In genomic region chr15:80475572-80475971, GRCh38 we compare ENCODE assay signal across 17 cellular contexts.
DNase-seq lines count a peak whose midpoint lies in the region; ATAC-seq, FAIRE-seq and TF ChIP-seq lines count a peak whose summit lies in the region.
"Had no signal": no experiment of that assay in that cellular context is flagged by ENCODE, and none has a peak within 500 bp of the region (broad histone marks: within the 10 kb centered on the region; RNA-seq: fewer than 3 reads in every experiment).

No MANE protein-coding gene starts in this region.

- no peak overlapping the region for H3K4me3 Mint-ChIP-seq in MCF 10A (ENCODE audit: unreplicated experiment)
- H3K4me3 Mint-ChIP-seq: stimulated activated effector memory CD8-positive, alpha-beta T cell treated with anti-CD3 and anti-CD28 coated beads, Interleukin-12 subunit alpha, Interleukin-12 subunit beta, amount 100 ng/mL, for 72 hours had no signal

- peaks cover 2% of the 10 kb centered on the region for H3K9me3 ChIP-seq in mammary epithelial cell (replicated peaks; ENCODE audit: insufficient read depth, low read length)
- H3K9me3 ChIP-seq in Peyer's patch: no peaks in the 10 kb centered on the region
- H3K9me3 ChIP-seq: transverse colon had no signal

- TF ChIP-seq POLR2A in Peyer's patch (IDR thresholded peaks at IDR 0.05): no peak

- no peak overlapping the region for H3K9ac ChIP-seq in mammary epithelial cell (ENCODE audit: insufficient read depth, low read length)
- H3K9ac ChIP-seq: parathyroid adenoma had no signal

- no TSS peak for BruUV-seq in MCF 10A (replicated peaks; lab: Mats Ljungman, UMichigan)
- no TSS peak for BruUV-seq in mammary epithelial cell (replicated peaks; lab: Mats Ljungman, UMichigan)

- peak; percentile 14 for TF ChIP-seq CTCF in MCF 10A (IDR thresholded peaks at IDR 0.05; ENCODE audit: unreplicated experiment)
- peak in 1 of 2 donors; percentile 23 for TF ChIP-seq CTCF in mammary epithelial cell (conservative IDR thresholded peaks at IDR 0.05 in 1 of 2, IDR thresholded peaks at IDR 0.05 in 1 of 2; ENCODE audit: extremely low read depth in 1 of 2, insufficient read depth in 1 of 2, low read depth in 1 of 2, low read length in 2 of 2)
- TF ChIP-seq CTCF in fibroblast of the aortic adventitia (IDR thresholded peaks at IDR 0.05; ENCODE audit: insufficient read depth, low read length): peak; percentile 41
- peak in 1 of 6 experiments; percentile 14 for TF ChIP-seq CTCF in Peyer's patch (IDR thresholded peaks at IDR 0.05)

- no peaks in the 10 kb centered on the region for H3K27me3 Mint-ChIP-seq in MCF 10A (ENCODE audit: insufficient read depth, unreplicated experiment)

- 82% methylated on average over 2 of the region's 2 CpGs for WGBS in mammary epithelial cell (ENCODE audit: low coverage, missing lambda C conversion rate)

- POLR2A ChIA-PET in MCF 10A (lab: Yijun Ruan, JAX): interaction anchor here (0.6 to 1.1 kb wide), 2 partner anchors 13 to 105 kb away, joined by 3 to 5 read pairs; no protein-coding TSS in a partner anchor

- intact Hi-C loops in MCF 10A (cut with micrococcal nuclease) (no loop called here), mammary epithelial cell (cut with micrococcal nuclease) (no loop called here)

- no peaks in the 10 kb centered on the region for H3K4me1 Mint-ChIP-seq in MCF 10A (ENCODE audit: insufficient read depth, unreplicated experiment)
- H3K4me1 Mint-ChIP-seq: stimulated activated effector memory CD8-positive, alpha-beta T cell treated with anti-CD3 and anti-CD28 coated beads, Interleukin-12 subunit alpha, Interleukin-12 subunit beta, amount 100 ng/mL, for 72 hours had no signal

- H3K9me3 Mint-ChIP-seq in MCF 10A (ENCODE audit: unreplicated experiment): no peaks in the 10 kb centered on the region
- H3K9me3 Mint-ChIP-seq: stimulated activated effector memory CD8-positive, alpha-beta T cell treated with anti-CD3 and anti-CD28 coated beads, Interleukin-12 subunit alpha, Interleukin-12 subunit beta, amount 100 ng/mL, for 72 hours had no signal

- H3K27me3 ChIP-seq in mammary epithelial cell (ENCODE audit: insufficient read depth, low read length) (no peaks in the 10 kb centered on the region), Peyer's patch (no peaks in the 10 kb centered on the region)
- H3K27me3 ChIP-seq: esophagus squamous epithelium, transverse colon had no signal

- H3K4me2 ChIP-seq in mammary epithelial cell (ENCODE audit: insufficient read depth, low read depth, low read length): no peak overlapping the region

- no peaks in the 10 kb centered on the region for H3K36me3 Mint-ChIP-seq in MCF 10A (ENCODE audit: insufficient read depth, unreplicated experiment)
- H3K36me3 Mint-ChIP-seq: stimulated activated effector memory CD8-positive, alpha-beta T cell treated with anti-CD3 and anti-CD28 coated beads, Interleukin-12 subunit alpha, Interleukin-12 subunit beta, amount 100 ng/mL, for 72 hours had no signal

- no peak for DNase-seq in MCF 10A (ENCODE audit: unreplicated experiment)
- DNase-seq in mammary epithelial cell: no peak
- DNase-seq in RCC 7860 (ENCODE audit: low spot score): peak; percentile 28
- DNase-seq in fibroblast of the aortic adventitia (ENCODE audit: low read depth): no peak
- DNase-seq in dermis blood vessel endothelial cell: no peak
- no peak for DNase-seq in Peyer's patch
- no peak for DNase-seq in H4 (ENCODE audit: low spot score)
- DNase-seq: activated gamma-delta T cell, aorta, COR-L47, esophagus squamous epithelium, NCI-H446, transverse colon had no signal

- CTCF ChIA-PET in MCF 10A (lab: Yijun Ruan, JAX): interaction anchor here (0.5 to 1.3 kb wide), 6 partner anchors 20 to 545 kb away, joined by 3 to 4 read pairs (median 4); partner anchors contain the start of gene CEMIP
- CTCF ChIA-PET in mammary epithelial cell (lab: Charles Lee; ENCODE audit: low non-redundant PET): no interaction called here

- H3K4me3 ChIP-seq in mammary epithelial cell (replicated peaks in 1 of 3; ENCODE audit: insufficient read depth in 1 of 3, low read depth in 2 of 3, low read length in 3 of 3) (no peak overlapping the region), fibroblast of the aortic adventitia (ENCODE audit: low read depth, low read length) (no peak overlapping the region), Peyer's patch (no peak overlapping the region)
- H3K4me3 ChIP-seq: esophagus squamous epithelium, transverse colon had no signal

- no peak for ATAC-seq in GM21447 (IDR thresholded peaks at IDR 0.05; ENCODE audit: unreplicated experiment)
- ATAC-seq: stimulated activated effector memory CD8-positive, alpha-beta T cell treated with anti-CD3 and anti-CD28 coated beads, Interleukin-12 subunit alpha, Interleukin-12 subunit beta, amount 100 ng/mL, for 72 hours had no signal

- H2AFZ ChIP-seq in mammary epithelial cell (ENCODE audit: low read depth, low read length): no peak overlapping the region
- H2AFZ ChIP-seq: parathyroid adenoma had no signal

- no peaks in the 10 kb centered on the region for H3K79me2 ChIP-seq in mammary epithelial cell (ENCODE audit: insufficient read depth, low read length)
- H3K79me2 ChIP-seq: parathyroid adenoma had no signal

- no peaks in the 10 kb centered on the region for H4K20me1 ChIP-seq in mammary epithelial cell (ENCODE audit: insufficient read depth, low read length)

- peak; percentile 66 for FAIRE-seq in RCC 7860 (lab: Jason Lieb, UNC)

- H3K4me1 ChIP-seq in mammary epithelial cell (ENCODE audit: insufficient read depth, low read length) (no peaks in the 10 kb centered on the region), Peyer's patch (no peaks in the 10 kb centered on the region)
- H3K4me1 ChIP-seq: parathyroid adenoma had no signal

- in situ Hi-C loops in mammary epithelial cell (cut with MboI; ENCODE audit: low sequenced_read_pairs in 2 of 2): no loop called here

- H3K27ac Mint-ChIP-seq in MCF 10A (ENCODE audit: low read depth, unreplicated experiment): no peak overlapping the region
- H3K27ac Mint-ChIP-seq: stimulated activated effector memory CD8-positive, alpha-beta T cell treated with anti-CD3 and anti-CD28 coated beads, Interleukin-12 subunit alpha, Interleukin-12 subunit beta, amount 100 ng/mL, for 72 hours had no signal

- H3K27ac ChIP-seq in mammary epithelial cell (ENCODE audit: insufficient read depth, low read depth, low read length): no peak overlapping the region
- H3K27ac ChIP-seq in Peyer's patch: no peak overlapping the region
- H3K27ac ChIP-seq: esophagus squamous epithelium, parathyroid adenoma, transverse colon, VCaP had no signal

- dilution Hi-C loops in mammary epithelial cell (cut with HindIII; ENCODE audit: low sequenced_read_pairs): loop anchor here (10.0 kb wide), 1 partner anchor 319 kb away; no protein-coding TSS in a partner anchor

- H3K36me3 ChIP-seq in mammary epithelial cell (ENCODE audit: insufficient read depth, low read length) (no peaks in the 10 kb centered on the region), Peyer's patch (no peaks in the 10 kb centered on the region)
- H3K36me3 ChIP-seq: transverse colon had no signal
